Comparison of ENCODE assay signal across 18 cellular contexts in the genomic region with DNA sequence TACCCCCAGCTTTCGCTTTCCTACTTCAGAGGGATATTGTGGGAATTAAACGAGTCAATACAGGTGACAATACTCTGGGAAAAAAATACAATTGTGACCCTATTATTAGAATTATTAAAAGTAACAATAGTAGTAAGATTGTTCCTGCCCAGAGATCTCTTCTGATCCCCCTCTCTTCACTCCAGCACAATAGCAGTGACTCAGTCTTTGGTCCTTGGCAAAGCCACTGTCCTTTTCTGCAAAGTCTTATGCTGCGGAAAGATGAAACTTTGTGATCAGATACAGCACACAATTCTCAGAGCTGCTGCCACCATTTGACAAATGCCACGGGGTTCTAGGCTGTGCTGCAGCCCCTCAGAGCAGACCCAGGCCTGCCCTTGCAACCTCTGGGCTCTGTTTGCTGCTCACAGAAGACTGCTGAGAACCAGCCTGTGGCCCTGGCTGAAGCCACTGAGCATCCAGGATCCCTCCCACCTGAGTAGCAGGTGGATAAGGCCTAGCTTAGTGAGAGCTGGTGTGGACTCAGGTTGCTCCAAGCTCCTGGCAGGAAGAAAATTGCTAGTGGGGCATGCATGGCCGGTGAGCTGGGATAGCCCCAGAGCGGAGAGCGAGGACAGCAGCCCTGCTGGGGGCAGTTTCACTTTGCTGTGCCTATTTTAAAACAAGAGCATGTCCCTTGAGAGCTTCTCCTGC.
DNase-seq lines count a peak whose midpoint lies in the region; ATAC-seq and TF ChIP-seq lines count a peak whose summit lies in the region.
"Had no signal": no experiment of that assay in that cellular context is flagged by ENCODE, and none has a peak within 500 bp of the region (broad histone marks: within the 10 kb centered on the region; RNA-seq: fewer than 3 reads in every experiment).

No MANE protein-coding gene starts in this region.

- H3K9ac ChIP-seq in smooth muscle cell (ENCODE audit: low read depth) = peak overlapping the region; percentile 53

- no peaks in the 10 kb centered on the region for H3K9me3 ChIP-seq in lower lobe of right lung
- H3K9me3 ChIP-seq in smooth muscle cell (replicated peaks; ENCODE audit: low read depth) = no peaks in the 10 kb centered on the region

- H3K27me3 ChIP-seq in lower lobe of right lung (ENCODE audit: low read depth) = no peaks in the 10 kb centered on the region
- H3K27me3 ChIP-seq in smooth muscle cell (ENCODE audit: low read depth) = no peaks in the 10 kb centered on the region

- 97% methylated on average over 7 of the region's 7 CpGs for WGBS in smooth muscle cell (ENCODE audit: low lambda C conversion rate)

- H4K20me1 ChIP-seq in smooth muscle cell (ENCODE audit: low read depth) = no peaks in the 10 kb centered on the region

- H3K4me2 ChIP-seq in smooth muscle cell = no peak overlapping the region
- H3K4me2 ChIP-seq: PC-9 had no signal

- peak; percentile 36 for DNase-seq in G401 (ENCODE audit: low spot score)
- DNase-seq in coronary artery (ENCODE audit: low spot score) = peak; percentile 72
- DNase-seq in lower lobe of right lung = no peak
- DNase-seq in smooth muscle cell (lab: John Stamatoyannopoulos, UW; ENCODE audit: unreplicated experiment) = no peak
- DNase-seq in mucosa of gallbladder (ENCODE audit: low spot score) = no peak
- DNase-seq in activated T-cell treated with anti-CD3 and anti-CD28 coated beads for 4 hours = no peak
- DNase-seq: activated CD4-positive, alpha-beta T cell treated with anti-CD3 and anti-CD28 coated beads for 4 hours; activated CD8-positive, alpha-beta memory T cell treated with anti-CD3 and anti-CD28 coated beads, Interleukin-2, amount 50 U/mL, for 4 hours; activated naive CD4-positive, alpha-beta T cell; anterior cingulate cortex; DND-41; HCEC 1CT; NCI-H1105 treated with DMSO at 0.1 percent for 48 hours; NCI-H526 treated with DMSO at 0.1 percent for 48 hours; PC-9; stimulated activated CD4-positive, alpha-beta T cell treated with anti-CD3 and anti-CD28 coated beads, Interleukin-12 subunit alpha, Interleukin-12 subunit beta, amount 100 ng/mL, for 4 hours had no signal

- H3K27ac ChIP-seq in coronary artery = peak overlapping the region; percentile 44 to 84
- H3K27ac ChIP-seq in lower lobe of right lung = peak overlapping the region; percentile 65
- H3K27ac ChIP-seq in smooth muscle cell (ENCODE audit: low read depth) = peak overlapping the region; percentile 65
- H3K27ac ChIP-seq: PC-9 had no signal

- H3K4me1 ChIP-seq in lower lobe of right lung (no peaks in the 10 kb centered on the region), smooth muscle cell (ENCODE audit: low read depth) (peaks cover 10% of the 10 kb centered on the region)

- intact Hi-C loops in lower lobe of right lung (cut with DNase I) = no loop called here

- peaks cover 3% of the 10 kb centered on the region for H3K79me2 ChIP-seq in smooth muscle cell (ENCODE audit: low read depth)

- in situ Hi-C loops in G401 (cut with HindIII; ENCODE audit: low sequenced_read_pairs) = no loop called here

- H2AFZ ChIP-seq in smooth muscle cell (ENCODE audit: low read depth) = no peak overlapping the region
- H2AFZ ChIP-seq: PC-9 had no signal

- H3K4me3 ChIP-seq in coronary artery (no peak overlapping the region), lower lobe of right lung (no peak overlapping the region), smooth muscle cell (no peak overlapping the region)
- H3K4me3 ChIP-seq: PC-9 had no signal

- no peak for ATAC-seq in lower lobe of right lung
- ATAC-seq in HG02623 (IDR thresholded peaks at IDR 0.05; ENCODE audit: unreplicated experiment) = no peak
- ATAC-seq in HG03175 (IDR thresholded peaks at IDR 0.05; ENCODE audit: unreplicated experiment) = no peak

- no peaks in the 10 kb centered on the region for H3K36me3 ChIP-seq in lower lobe of right lung
- no peaks in the 10 kb centered on the region for H3K36me3 ChIP-seq in smooth muscle cell (ENCODE audit: low read depth)

- TF ChIP-seq CTCF in coronary artery (IDR thresholded peaks at IDR 0.05) (no peak), lower lobe of right lung (IDR thresholded peaks at IDR 0.05) (no peak), smooth muscle cell (IDR thresholded peaks at IDR 0.05; ENCODE audit: borderline replicate concordance, insufficient read depth, poor library complexity, severe bottlenecking) (no peak)

- H3F3A ChIP-seq in smooth muscle cell (ENCODE audit: low read depth) = peaks cover 3% of the 10 kb centered on the region

Comparison
In these comparisons a context has a peak if more than half of its experiments do, and no peak if none do; other contexts are left out.
1. DNase-seq: peak in G401 (single experiment) and coronary artery (single experiment); none in lower lobe of right lung (single experiment), smooth muscle cell (single experiment), mucosa of gallbladder (single experiment) and activated T-cell treated with anti-CD3 and anti-CD28 coated beads for 4 hours (single experiment).
2. Peak in every context shown above with its lines, with median percentiles within 50 percentile points of each other: H3K27ac ChIP-seq.